Comparison of ENCODE assay signal across 26 cellular contexts in the genomic region with DNA sequence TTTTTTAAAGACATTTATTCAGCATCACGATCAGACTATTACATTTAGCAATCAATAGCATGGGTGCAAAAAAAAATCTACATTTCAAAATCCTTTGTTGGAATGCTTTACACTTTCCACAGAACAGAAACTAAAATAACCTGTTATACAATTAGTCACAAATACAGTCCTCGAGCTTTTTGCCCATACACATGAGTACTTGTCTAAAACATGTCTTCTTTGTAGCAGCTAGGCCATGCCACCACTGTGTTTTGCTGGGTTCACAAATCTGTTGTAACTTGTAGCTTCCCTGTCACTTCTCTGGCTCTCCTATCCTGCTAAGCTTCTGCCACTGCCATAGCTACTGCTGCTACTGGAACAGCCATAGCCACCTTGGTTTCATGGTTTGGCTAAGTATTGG.
"Had no signal": no experiment of that assay in that cellular context is flagged by ENCODE, and none has a peak within 500 bp of the region (broad histone marks: within the 10 kb centered on the region; RNA-seq: fewer than 3 reads in every experiment).

No MANE protein-coding gene starts in this region.

- H3K27me3 ChIP-seq: adrenal gland, ascending aorta, gastrocnemius medialis, heart left ventricle had no signal

- ATAC-seq: activated CD8-positive, alpha-beta T cell treated with anti-CD3 and anti-CD28 coated beads for 36 hours; activated naive CD8-positive, alpha-beta T cell treated with anti-CD3 and anti-CD28 coated beads, Interleukin-2, amount 50 U/mL, for 24 hours; activated T-cell treated with anti-CD3 and anti-CD28 coated beads, Interleukin-2, amount 50 U/mL, for 4 hours; activated T-helper 17 cell treated with anti-CD3 and anti-CD28 coated beads, Interleukin-2, amount 50 U/mL, for 72 hours; effector memory CD8-positive, alpha-beta T cell; gastrocnemius medialis; heart left ventricle; WTC11 had no signal

- H3K36me3 ChIP-seq: adrenal gland, ascending aorta, gastrocnemius medialis, heart left ventricle had no signal

- H3K4me3 ChIP-seq: adrenal gland, ascending aorta, gastrocnemius medialis, heart left ventricle had no signal

- FAIRE-seq: colon had no signal

- H3K27ac ChIP-seq: adrenal gland, ascending aorta, gastrocnemius medialis, heart left ventricle, VCaP had no signal

- H3K4me1 ChIP-seq: ascending aorta, gastrocnemius medialis, heart left ventricle had no signal

- H3K9me3 ChIP-seq: adrenal gland, gastrocnemius medialis had no signal

- DNase-seq: activated CD4-positive, alpha-beta T cell treated with anti-CD3 and anti-CD28 coated beads for 1 hour; activated CD4-positive, alpha-beta T cell treated with anti-CD3 and anti-CD28 coated beads for 4 hours; activated CD4-positive, alpha-beta T cell treated with anti-CD3 and anti-CD28 coated beads, Interleukin-2, amount 50 U/mL, for 1 hour; activated CD4-positive, alpha-beta T cell treated with anti-CD3 and anti-CD28 coated beads, Interleukin-2, amount 50 U/mL, for 48 hours; activated CD8-positive, alpha-beta memory T cell treated with anti-CD3 and anti-CD28 coated beads for 24 hours; activated CD8-positive, alpha-beta T cell treated with anti-CD3 and anti-CD28 coated beads for 36 hours; activated effector memory CD4-positive, alpha-beta T cell treated with Interleukin-2 at 50 U/mL for 16 hours; activated naive CD4-positive, alpha-beta T cell treated with anti-CD3 and anti-CD28 coated beads for 36 hours; activated naive CD8-positive, alpha-beta T cell treated with anti-CD3 and anti-CD28 coated beads for 36 hours; activated naive CD8-positive, alpha-beta T cell treated with anti-CD3 and anti-CD28 coated beads, Interleukin-2, amount 50 U/mL, for 24 hours; activated T-cell treated with anti-CD3 and anti-CD28 coated beads, Interleukin-2, amount 50 U/mL, for 4 hours; adrenal gland; caudate nucleus; cortex of kidney; effector CD4-positive, alpha-beta T cell; effector memory CD8-positive, alpha-beta T cell; foreskin fibroblast; gastrocnemius medialis; glutamatergic neuron; heart left ventricle; T-helper 2 cell had no signal
